ENCODE assay signal across 34 cellular contexts in genomic region chr9:106110483-106110882, GRCh38.
"Had no signal": no experiment of that assay in that cellular context is flagged by ENCODE, and none has a peak within 500 bp of the region (broad histone marks: within the 10 kb centered on the region; RNA-seq: fewer than 3 reads in every experiment).

No MANE protein-coding gene starts in this region.

- H3K4me3 ChIP-seq: adrenal gland, body of pancreas, cardiac muscle cell, coronary artery, dorsolateral prefrontal cortex, pancreas, prostate gland, skin epidermis, thoracic aorta, uterus had no signal

- H3K4me1 ChIP-seq: adrenal gland, body of pancreas, pancreas, prostate gland, uterus had no signal

- H3K9me3 ChIP-seq: adrenal gland, body of pancreas, pancreas, prostate gland, thoracic aorta, uterus had no signal

- H3K36me3 ChIP-seq: adrenal gland, cardiac muscle cell, pancreas, prostate gland, thoracic aorta, uterus had no signal

- H3K4me1 Mint-ChIP-seq: activated CD8-positive, alpha-beta memory T cell treated with anti-CD3 and anti-CD28 coated beads, Interleukin-2, amount 10 ng/mL, durations not matched to agents 7 days and 5 days; activated naive CD8-positive, alpha-beta T cell treated with anti-CD3 and anti-CD28 coated beads for 36 hours; stimulated activated effector memory CD8-positive, alpha-beta T cell treated with anti-CD3 and anti-CD28 coated beads, Interleukin-12 subunit alpha, Interleukin-12 subunit beta, amount 100 ng/mL, for 72 hours had no signal

- FAIRE-seq: kidney, pancreas had no signal

- ATAC-seq: activated CD8-positive, alpha-beta memory T cell treated with anti-CD3 and anti-CD28 coated beads, Interleukin-2, amount 10 ng/mL, durations not matched to agents 7 days and 5 days; activated CD8-positive, alpha-beta T cell treated with anti-CD3 and anti-CD28 coated beads, Interleukin-2, amount 10 ng/mL, durations not matched to agents 7 days and 5 days; body of pancreas; left colon; pancreas; stimulated activated effector memory CD8-positive, alpha-beta T cell treated with anti-CD3 and anti-CD28 coated beads, Interleukin-12 subunit alpha, Interleukin-12 subunit beta, amount 100 ng/mL, for 72 hours had no signal

- H3K27ac ChIP-seq: adrenal gland, body of pancreas, coronary artery, dorsolateral prefrontal cortex, pancreas, prostate gland, skin epidermis, thoracic aorta, uterus had no signal

- DNase-seq: activated B cell treated with CpG ODN at 0.5 μM for 24 hours; activated CD4-positive, alpha-beta T cell treated with anti-CD3 and anti-CD28 coated beads, Interleukin-2, amount 50 U/mL, for 1 hour; activated CD8-positive, alpha-beta memory T cell treated with anti-CD3 and anti-CD28 coated beads, Interleukin-2, amount 10 ng/mL, durations not matched to agents 7 days and 5 days; activated CD8-positive, alpha-beta T cell treated with anti-CD3 and anti-CD28 coated beads, Interleukin-2, amount 10 ng/mL, durations not matched to agents 7 days and 5 days; activated naive CD4-positive, alpha-beta T cell treated with Interleukin-2 at 50 U/mL for 16 hours; activated naive CD8-positive, alpha-beta T cell treated with anti-CD3 and anti-CD28 coated beads for 36 hours; activated T-cell treated with anti-CD3 and anti-CD28 coated beads, Interleukin-2, amount 50 U/mL, for 48 hours; adrenal gland; aorta; body of pancreas; dorsolateral prefrontal cortex; effector memory CD4-positive, alpha-beta T cell; head of caudate nucleus; hippocampal formation; kidney; left colon; naive B cell; nephron progenitor cell; nucleus accumbens; pancreas; retina; stimulated activated CD4-positive, alpha-beta T cell treated with anti-CD3 and anti-CD28 coated beads, Interleukin-12 subunit alpha, Interleukin-12 subunit beta, amount 100 ng/mL, for 4 hours; stimulated activated CD4-positive, alpha-beta T cell treated with anti-CD3 and anti-CD28 coated beads, Interleukin-4, amount 100 ng/mL, for 1 hour; trophoblast cell; uterus had no signal

- H3K27ac Mint-ChIP-seq: activated B cell treated with CpG ODN at 0.5 μM for 24 hours; activated CD8-positive, alpha-beta memory T cell treated with anti-CD3 and anti-CD28 coated beads, Interleukin-2, amount 10 ng/mL, durations not matched to agents 7 days and 5 days; activated CD8-positive, alpha-beta T cell treated with anti-CD3 and anti-CD28 coated beads, Interleukin-2, amount 10 ng/mL, durations not matched to agents 7 days and 5 days; activated naive CD8-positive, alpha-beta T cell treated with anti-CD3 and anti-CD28 coated beads for 36 hours; stimulated activated effector memory CD8-positive, alpha-beta T cell treated with anti-CD3 and anti-CD28 coated beads, Interleukin-12 subunit alpha, Interleukin-12 subunit beta, amount 100 ng/mL, for 72 hours; stimulated activated naive CD8-positive, alpha-beta T cell treated with anti-CD3 and anti-CD28 coated beads, Interleukin-15, Interleukin-2, amounts not matched to agents 100 ng/mL and 50 ng/mL, for 24 hours; T-helper 2 cell treated with Interferon-gamma antibody and Interleukin-4, amounts not matched to agents 5 μg/mL and 100 μg/mL, for 36 hours had no signal

- H3K27me3 ChIP-seq: adrenal gland, body of pancreas, cardiac muscle cell, dorsolateral prefrontal cortex, pancreas, uterus had no signal

- H3K27me3 Mint-ChIP-seq: activated B cell treated with CpG ODN at 0.5 μM for 24 hours; activated CD8-positive, alpha-beta memory T cell treated with anti-CD3 and anti-CD28 coated beads, Interleukin-2, amount 10 ng/mL, durations not matched to agents 7 days and 5 days; activated naive CD8-positive, alpha-beta T cell treated with anti-CD3 and anti-CD28 coated beads for 36 hours; naive B cell; stimulated activated naive CD8-positive, alpha-beta T cell treated with anti-CD3 and anti-CD28 coated beads, Interleukin-15, Interleukin-2, amounts not matched to agents 100 ng/mL and 50 ng/mL, for 24 hours had no signal

- H3K36me3 Mint-ChIP-seq: activated CD8-positive, alpha-beta memory T cell treated with anti-CD3 and anti-CD28 coated beads, Interleukin-2, amount 10 ng/mL, durations not matched to agents 7 days and 5 days; activated naive CD8-positive, alpha-beta T cell treated with anti-CD3 and anti-CD28 coated beads for 36 hours; mesothelial cell of epicardium; naive B cell; stimulated activated effector memory CD8-positive, alpha-beta T cell treated with anti-CD3 and anti-CD28 coated beads, Interleukin-12 subunit alpha, Interleukin-12 subunit beta, amount 100 ng/mL, for 72 hours had no signal

- H3K4me3 Mint-ChIP-seq: activated B cell treated with CpG ODN at 0.5 μM for 24 hours; activated CD8-positive, alpha-beta memory T cell treated with anti-CD3 and anti-CD28 coated beads, Interleukin-2, amount 10 ng/mL, durations not matched to agents 7 days and 5 days; activated CD8-positive, alpha-beta T cell treated with anti-CD3 and anti-CD28 coated beads, Interleukin-2, amount 10 ng/mL, durations not matched to agents 7 days and 5 days; activated naive CD8-positive, alpha-beta T cell treated with anti-CD3 and anti-CD28 coated beads for 36 hours; mesothelial cell of epicardium; naive B cell; nephron progenitor cell; stimulated activated effector memory CD8-positive, alpha-beta T cell treated with anti-CD3 and anti-CD28 coated beads, Interleukin-12 subunit alpha, Interleukin-12 subunit beta, amount 100 ng/mL, for 72 hours; stimulated activated naive CD8-positive, alpha-beta T cell treated with anti-CD3 and anti-CD28 coated beads, Interleukin-15, Interleukin-2, amounts not matched to agents 100 ng/mL and 50 ng/mL, for 24 hours; T-helper 2 cell treated with Interferon-gamma antibody and Interleukin-4, amounts not matched to agents 5 μg/mL and 100 μg/mL, for 36 hours had no signal
